ENCODE assay signal across 8 cellular contexts in the genomic region with DNA sequence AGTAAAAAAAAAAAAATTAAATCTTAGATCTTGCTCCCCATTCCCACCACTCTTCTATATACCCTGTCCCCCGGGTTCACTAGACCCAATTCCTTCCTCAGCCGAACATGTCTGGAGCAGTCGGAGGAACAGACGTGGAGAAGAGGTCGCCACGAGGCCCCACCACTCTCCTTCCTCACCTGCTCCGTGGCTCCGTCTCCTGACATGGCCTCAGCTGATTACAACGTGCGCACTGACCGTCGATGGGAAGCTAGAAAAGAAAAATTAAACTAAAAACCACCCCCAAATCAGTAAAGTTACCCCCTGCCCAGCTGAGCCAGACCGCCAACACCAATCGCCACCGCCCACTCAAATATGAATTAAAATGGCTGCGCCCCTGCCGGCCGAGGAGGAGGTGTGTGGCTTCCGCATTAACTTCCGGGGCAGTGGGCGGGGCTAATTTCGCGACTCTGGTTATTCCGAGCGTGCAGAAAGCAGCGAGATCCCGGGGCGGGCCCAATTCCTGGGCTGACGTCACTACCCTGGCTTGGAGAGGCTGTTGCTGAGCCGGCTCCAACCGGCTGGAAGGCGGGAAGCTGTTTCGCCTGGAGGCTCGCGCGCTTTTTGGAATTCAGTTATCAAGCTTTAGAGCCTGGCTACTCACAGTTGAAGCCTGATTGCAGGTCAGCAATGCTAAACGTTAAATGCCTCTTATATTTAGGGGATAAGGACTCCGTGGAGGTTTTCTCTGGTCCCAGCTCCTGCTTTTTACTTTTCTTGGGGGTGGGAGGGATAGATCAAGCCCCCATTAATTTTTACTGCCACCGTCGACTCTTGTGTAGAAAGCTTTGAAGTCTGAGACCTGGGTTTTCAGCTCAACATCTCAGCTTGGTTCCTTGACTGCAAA. TPM values are rescaled to one million over a fixed set of nuclear protein-coding genes. Genes with fewer than 3 reads are reported as not detected.
A peak's percentile ranks its signal among the peaks of the same experiment; 100 is the strongest.
DNase-seq lines count a peak whose midpoint lies in the region; ATAC-seq, FAIRE-seq and TF ChIP-seq lines count a peak whose summit lies in the region.

A gene (minus strand): TSS at position 361 of the 886 bp plus-strand sequence. CDS start 155 bp downstream, at position 206.

- peaks cover 34% of the 10 kb centered on the region for H3K36me3 Mint-ChIP-seq in CD4-positive, alpha-beta T cell (ENCODE audit: low read depth)
- peaks cover 19% of the 10 kb centered on the region for H3K36me3 Mint-ChIP-seq in activated CD4-positive, alpha-beta memory T cell treated with anti-CD3 and anti-CD28 coated beads for 36 hours

- POLR2A ChIA-PET in CD4-positive, alpha-beta T cell (lab: Charles Lee): interaction anchor here (0.8 to 2.1 kb wide), 11 partner anchors 13 to 887 kb away, joined by 3 to 11 read pairs (median 4); a partner anchor contains a TSS
- POLR2A ChIA-PET in activated CD4-positive, alpha-beta memory T cell treated with anti-CD3 and anti-CD28 coated beads for 36 hours (lab: Charles Lee): interaction anchor here (1.3 to 2.1 kb wide), 4 partner anchors 118 to 578 kb away, joined by 3 to 5 read pairs (median 4); a partner anchor contains a TSS
- POLR2A ChIA-PET in HepG2 (lab: Yijun Ruan, JAX): interaction anchor here (0.8 to 1.9 kb wide), 3 partner anchors 9 to 575 kb away, joined by 3 to 6 read pairs (median 3); a partner anchor contains a TSS

- H3K4me1 ChIP-seq in HepG2 (ENCODE audit: insufficient read depth, low read length): peaks cover 42% of the 10 kb centered on the region

- WGBS in HepG2 (ENCODE audit: low lambda C conversion rate): 1% methylated on average over 26 of the region's 40 CpGs

- peak; percentile 94 for ATAC-seq in CD4-positive, alpha-beta T cell (ENCODE audit: poor library complexity)
- ATAC-seq in GM19438 (IDR thresholded peaks at IDR 0.05; ENCODE audit: low read depth, unreplicated experiment): peak; percentile 93
- ATAC-seq in HG03575 (IDR thresholded peaks at IDR 0.05; ENCODE audit: extremely low read depth, insufficient number of reproducible peaks, low FRiP score, unreplicated experiment): peak; percentile 44
- ATAC-seq in HepG2: peak; percentile 98

- H3K4me2 ChIP-seq in HepG2 (ENCODE audit: low read depth, low read length): peak within 1 kb of the TSS; percentile 86

- peak; percentile 87 to 95 (median 92) for DNase-seq in CD4-positive, alpha-beta T cell
- peak; percentile 92 for DNase-seq in NCI-H82 treated with DMSO at 0.1 percent for 48 hours (lab: John Stamatoyannopoulos, UW; ENCODE audit: unreplicated experiment)
- DNase-seq in activated CD4-positive, alpha-beta memory T cell treated with anti-CD3 and anti-CD28 coated beads for 36 hours: peak; percentile 99
- DNase-seq in dermis microvascular lymphatic vessel endothelial cell (ENCODE audit: low read depth in 2 of 2): peak; percentile 95 to 99
- DNase-seq in HepG2 (ENCODE audit: low spot score): peak; percentile 98
- peak; percentile 99 for DNase-seq in stimulated activated CD4-positive, alpha-beta T cell treated with anti-CD3 and anti-CD28 coated beads, Interleukin-4, amount 100 ng/mL, for 1 hour

- H3K27me3 ChIP-seq in CD4-positive, alpha-beta T cell (ENCODE audit: control insufficient read depth, insufficient read depth, low read length): no peaks in the 10 kb centered on the region
- H3K27me3 ChIP-seq in HepG2 (ENCODE audit: control insufficient read depth in 1 of 2, insufficient read depth in 2 of 2, low read length in 2 of 2): no peaks in the 10 kb centered on the region

- peak within 1 kb of the TSS; percentile 76 to 96 (median 83) for H3K4me3 ChIP-seq in HepG2 (replicated peaks in 1 of 3; ENCODE audit: insufficient read depth in 1 of 3, low read depth in 2 of 3, low read length in 3 of 3)

- peak within 1 kb of the TSS; percentile 92 for H3K27ac Mint-ChIP-seq in CD4-positive, alpha-beta T cell
- peak within 1 kb of the TSS; percentile 95 for H3K27ac Mint-ChIP-seq in activated CD4-positive, alpha-beta memory T cell treated with anti-CD3 and anti-CD28 coated beads for 36 hours

- peak within 1 kb of the TSS; percentile 91 for H3K9ac ChIP-seq in HepG2 (ENCODE audit: insufficient read depth, low read depth, low read length)

- peak within 1 kb of the TSS; percentile 85 for H2AFZ ChIP-seq in HepG2 (ENCODE audit: low read length)

- TF ChIP-seq EP300 in HepG2 (IDR thresholded peaks at IDR 0.05; ENCODE audit: low read depth in 2 of 2, low read length in 2 of 2): peak in 1 of 2 experiments; percentile 15; a peak in 1 of 4 replicates
- no peak; the same call in 1 of the 2 replicates for TF ChIP-seq EP300 in HepG2 (CRISPR knock-in tag; IDR thresholded peaks at IDR 0.05; ENCODE audit: borderline replicate concordance)

- H3K4me3 Mint-ChIP-seq in CD4-positive, alpha-beta T cell: peak within 1 kb of the TSS; percentile 99
- H3K4me3 Mint-ChIP-seq in activated CD4-positive, alpha-beta memory T cell treated with anti-CD3 and anti-CD28 coated beads for 36 hours: peak within 1 kb of the TSS; percentile 99

- H4K20me1 ChIP-seq in HepG2 (ENCODE audit: insufficient read depth, low read length): peaks cover 29% of the 10 kb centered on the region

- intact Hi-C loops in CD4-positive, alpha-beta T cell (cut with DNase I, micrococcal nuclease): loop anchor here (2.0 to 10.0 kb wide), 9 partner anchors 95 to 1196 kb away; a partner anchor contains a TSS
- intact Hi-C loops in activated CD4-positive, alpha-beta memory T cell treated with anti-CD3 and anti-CD28 coated beads for 36 hours (cut with micrococcal nuclease): loop anchor here (1.0 to 10.0 kb wide), 8 partner anchors 96 to 1794 kb away; a partner anchor contains a TSS
- intact Hi-C loops in HepG2 (cut with micrococcal nuclease; ENCODE audit: unreplicated experiment): loop anchor here (2.0 to 5.0 kb wide), 3 partner anchors 49 to 269 kb away; a partner anchor contains a TSS

- CTCF ChIA-PET in CD4-positive, alpha-beta T cell (lab: Charles Lee): no interaction called here
- CTCF ChIA-PET in activated CD4-positive, alpha-beta memory T cell treated with anti-CD3 and anti-CD28 coated beads for 36 hours (lab: Charles Lee): interaction anchor here (0.7 to 1.4 kb wide), 5 partner anchors 13 to 581 kb away, joined by 3 to 6 read pairs (median 3); no protein-coding TSS in a partner anchor
- CTCF ChIA-PET in HepG2 (lab: Yijun Ruan, JAX; ENCODE audit: low intra/inter-chr PET ratio, low total read pairs): no interaction called here

- peak; percentile 69 to 91 for TF ChIP-seq POLR2A in HepG2 (IDR thresholded peaks at IDR 0.05; ENCODE audit: insufficient read depth in 1 of 2, low read depth in 2 of 2, low read length in 2 of 2)

- FAIRE-seq in HepG2 (lab: Jason Lieb, UNC): peak; percentile 92

- no TSS peak for BruUV-seq in HepG2 (replicated peaks; lab: Mats Ljungman, UMichigan)

- H3K79me2 ChIP-seq in HepG2 (ENCODE audit: insufficient read depth, low read length): peaks cover 52% of the 10 kb centered on the region

- no peaks in the 10 kb centered on the region for H3K27me3 Mint-ChIP-seq in CD4-positive, alpha-beta T cell
- no peaks in the 10 kb centered on the region for H3K27me3 Mint-ChIP-seq in activated CD4-positive, alpha-beta memory T cell treated with anti-CD3 and anti-CD28 coated beads for 36 hours

- no peaks in the 10 kb centered on the region for H3K9me3 Mint-ChIP-seq in CD4-positive, alpha-beta T cell
- H3K9me3 Mint-ChIP-seq in activated CD4-positive, alpha-beta memory T cell treated with anti-CD3 and anti-CD28 coated beads for 36 hours: no peaks in the 10 kb centered on the region

- peak; percentile 47 for TF ChIP-seq CTCF in CD4-positive, alpha-beta T cell (IDR thresholded peaks at IDR 0.05)
- TF ChIP-seq CTCF in HepG2 (CRISPR knock-in tag; IDR thresholded peaks at IDR 0.05): peak; percentile 37

- in situ Hi-C loops in HepG2 (cut with HindIII; ENCODE audit: extremely low pct_ligation_motif_present, low pct_unique_long_range_greater_than_20kb): loop anchor here (10.0 kb wide), 1 partner anchor 523 kb away; no protein-coding TSS in a partner anchor

- no peak for TF ChIP-seq RAD21 in HepG2 (CRISPR knock-in tag; IDR thresholded peaks at IDR 0.05)

- H3K27ac ChIP-seq in CD4-positive, alpha-beta T cell (ENCODE audit: low read depth, low read length): peak within 1 kb of the TSS; percentile 71
- peak within 1 kb of the TSS; percentile 86 for H3K27ac ChIP-seq in HepG2 (ENCODE audit: extremely low read length, insufficient read depth, low read length)

- no peaks in the 10 kb centered on the region for H3K36me3 ChIP-seq in HepG2 (replicated peaks in 1 of 2; ENCODE audit: control insufficient read depth in 1 of 2, insufficient read depth in 2 of 2, low read length in 2 of 2)

- peaks cover 61% of the 10 kb centered on the region for H3K4me1 Mint-ChIP-seq in CD4-positive, alpha-beta T cell (ENCODE audit: low read depth)
- H3K4me1 Mint-ChIP-seq in activated CD4-positive, alpha-beta memory T cell treated with anti-CD3 and anti-CD28 coated beads for 36 hours (ENCODE audit: low read depth): peaks cover 40% of the 10 kb centered on the region

- H3K9me3 ChIP-seq in CD4-positive, alpha-beta T cell (ENCODE audit: control insufficient read depth, low read length): no peaks in the 10 kb centered on the region
- no peaks in the 10 kb centered on the region for H3K9me3 ChIP-seq in HepG2 (ENCODE audit: low read length)

RNA-seq across cellular contexts. Expression of the gene that starts here (rescaled TPM):
- total RNA-seq in CD4-positive, alpha-beta T cell: 1 to 10 TPM; 6.4 to 9.9 TPM
- total RNA-seq in activated CD4-positive, alpha-beta memory T cell treated with anti-CD3 and anti-CD28 coated beads for 36 hours: 10 to 100 TPM; 31.7 to 33.7 TPM
- total RNA-seq in dermis microvascular lymphatic vessel endothelial cell (13.3 and 19.5 TPM in 2 replicates), HepG2 (2016; rRNA removed; fragmentation: Illumina TruSeq; extraction: Trizol) (43.6 and 53.0 TPM in 2 replicates)
- total RNA-seq in HepG2 (2016; cell fraction: cytosol; rRNA removed; fragmentation: Illumina TruSeq; extraction: Trizol; ENCODE audit: low read depth): 7.4 and 8.8 TPM in 2 replicates
- total RNA-seq in HepG2 (2016; cell fraction: insoluble cytoplasmic fraction; rRNA removed; fragmentation: Illumina TruSeq; extraction: Trizol): 43.7 and 51.2 TPM in 2 replicates
- 10.1 and 11.1 TPM in 2 replicates for total RNA-seq in HepG2 (2016; cell fraction: membrane; rRNA removed; fragmentation: Illumina TruSeq; extraction: Trizol)
- 71.1 and 72.8 TPM in 2 replicates for total RNA-seq in HepG2 (2016; cell fraction: nucleus; rRNA removed; fragmentation: Illumina TruSeq; extraction: Trizol)
- 16.8 and 21.5 TPM in 2 replicates for polyA plus RNA-seq in HepG2 (2011; rRNA removed)
- polyA plus RNA-seq in HepG2 (2011; cell fraction: cytosol; rRNA removed): 8.6 and 13.6 TPM in 2 replicates
- 17.7 and 23.0 TPM in 2 replicates for polyA plus RNA-seq in HepG2 (2011; cell fraction: nucleus; rRNA removed)
- 27.3 and 36.2 TPM in 2 replicates for polyA plus RNA-seq in HepG2 (2012)
- polyA plus RNA-seq in HepG2 (2016; cell fraction: cytosol; fragmentation: Illumina TruSeq; extraction: Trizol; ENCODE audit: low read depth): 3.0 and 3.5 TPM in 2 replicates
- polyA plus RNA-seq in HepG2 (2016; cell fraction: insoluble cytoplasmic fraction; fragmentation: Illumina TruSeq; extraction: Trizol; ENCODE audit: low read depth): 49.9 and 56.7 TPM in 2 replicates
- 6.4 and 6.9 TPM in 2 replicates for polyA plus RNA-seq in HepG2 (2016; cell fraction: membrane; fragmentation: Illumina TruSeq; extraction: Trizol; ENCODE audit: low read depth)
- polyA plus RNA-seq in HepG2 (2016; cell fraction: nucleus; fragmentation: Illumina TruSeq; extraction: Trizol; ENCODE audit: insufficient read depth, low read depth): 52.1 and 58.8 TPM in 2 replicates
- 33.2 and 45.3 TPM in 2 replicates for polyA minus RNA-seq in HepG2 (2011; rRNA and poly(A)+ RNA removed; ENCODE audit: low replicate concordance)
- polyA minus RNA-seq in HepG2 (2011; cell fraction: cytosol; rRNA and poly(A)+ RNA removed): 12.4 and 13.6 TPM in 2 replicates
- 158 and 171 TPM in 2 replicates for polyA minus RNA-seq in HepG2 (2011; cell fraction: nucleus; rRNA and poly(A)+ RNA removed)

Comparison
In these comparisons a context has a peak if more than half of its experiments do, and no peak if none do; other contexts are left out.
1. Peak in every context shown above with its lines: DNase-seq, ATAC-seq, H3K4me3 ChIP-seq and H3K27ac ChIP-seq.
2. ATAC-seq: peak in every context shown above with its lines; median percentile 98 in HepG2; 94 in CD4-positive, alpha-beta T cell; 93 in GM19438; 44 in HG03575.